Comparison of ENCODE assay signal across 29 cellular contexts in the genomic region with DNA sequence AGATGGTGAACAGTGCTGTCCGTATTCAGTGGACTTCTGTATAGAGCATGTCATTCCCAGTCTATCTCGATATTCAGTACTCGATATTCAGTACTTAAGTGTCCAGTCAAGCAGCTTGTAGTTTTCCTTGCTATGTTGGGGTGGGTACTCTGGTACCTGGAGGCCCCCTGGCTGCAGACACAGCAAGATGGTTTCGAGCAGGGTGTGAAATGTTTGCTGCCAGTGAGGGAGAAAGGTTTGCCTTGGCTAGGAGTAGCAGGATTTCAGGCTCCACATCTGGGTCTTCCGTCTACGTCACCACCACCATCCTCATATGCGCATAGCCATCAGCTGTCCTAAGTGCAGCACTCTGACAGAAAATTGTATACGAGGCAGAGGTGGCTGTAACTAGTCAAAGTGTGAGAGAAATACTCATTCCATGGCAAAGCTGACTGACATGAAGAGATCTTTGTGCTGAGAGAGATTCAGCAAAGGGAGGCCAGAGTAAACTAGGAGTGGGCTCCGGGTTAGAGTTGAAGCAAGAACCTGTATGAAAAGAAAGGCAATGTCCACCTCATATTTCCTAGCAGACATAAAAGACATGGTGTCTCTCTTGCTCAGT.
"Had no signal": no experiment of that assay in that cellular context is flagged by ENCODE, and none has a peak within 500 bp of the region (broad histone marks: within the 10 kb centered on the region; RNA-seq: fewer than 3 reads in every experiment).

No MANE protein-coding gene starts in this region.

- H3K27ac ChIP-seq: body of pancreas, breast epithelium, Peyer's patch, VCaP had no signal

- H3K9me3 Mint-ChIP-seq: activated naive CD4-positive, alpha-beta T cell treated with anti-CD3 and anti-CD28 coated beads, Interleukin-2, amount 50 U/mL, for 24 hours; activated naive CD8-positive, alpha-beta T cell treated with anti-CD3 and anti-CD28 coated beads, Interleukin-2, amount 10 ng/mL, durations not matched to agents 7 days and 5 days; activated T-helper 2 cell treated with anti-CD3 and anti-CD28 coated beads, Interferon-gamma antibody, Interleukin-2, Interleukin-4, amounts not matched to agents 10 μg/mL and 5 μg/mL and 100 μg/mL, durations not matched to agents 14 hours and 24 hours and 36 hours had no signal

- H3K4me1 ChIP-seq: breast epithelium, Peyer's patch had no signal

- ATAC-seq: activated CD8-positive, alpha-beta T cell treated with anti-CD3 and anti-CD28 coated beads for 36 hours; body of pancreas had no signal

- H3K36me3 ChIP-seq: breast epithelium, Peyer's patch had no signal

- H3K9me3 ChIP-seq: body of pancreas, breast epithelium, Peyer's patch had no signal

- H3K27me3 Mint-ChIP-seq: activated naive CD4-positive, alpha-beta T cell treated with anti-CD3 and anti-CD28 coated beads, Interleukin-2, amount 50 U/mL, for 24 hours; activated naive CD8-positive, alpha-beta T cell treated with anti-CD3 and anti-CD28 coated beads, Interleukin-2, amount 10 ng/mL, durations not matched to agents 7 days and 5 days had no signal

- H3K4me3 ChIP-seq: body of pancreas, breast epithelium, Peyer's patch had no signal

- H3K27ac Mint-ChIP-seq: activated CD4-positive, alpha-beta T cell treated with anti-CD3 and anti-CD28 coated beads, Interleukin-2, amount 10 ng/mL, durations not matched to agents 24 days and 14 days; activated CD8-positive, alpha-beta T cell treated with anti-CD3 and anti-CD28 coated beads for 36 hours; activated naive CD4-positive, alpha-beta T cell treated with anti-CD3 and anti-CD28 coated beads, Interleukin-2, amount 50 U/mL, for 24 hours; activated naive CD8-positive, alpha-beta T cell treated with anti-CD3 and anti-CD28 coated beads, Interleukin-2, amount 10 ng/mL, durations not matched to agents 7 days and 5 days; activated T-helper 2 cell treated with anti-CD3 and anti-CD28 coated beads, Interferon-gamma antibody, Interleukin-2, Interleukin-4, amounts not matched to agents 10 μg/mL and 5 μg/mL and 100 μg/mL, durations not matched to agents 14 hours and 24 hours and 36 hours had no signal

- H3K4me1 Mint-ChIP-seq: activated CD4-positive, alpha-beta T cell treated with anti-CD3 and anti-CD28 coated beads, Interleukin-2, amount 10 ng/mL, durations not matched to agents 24 days and 14 days; activated naive CD4-positive, alpha-beta T cell treated with anti-CD3 and anti-CD28 coated beads, Interleukin-2, amount 50 U/mL, for 24 hours; activated naive CD8-positive, alpha-beta T cell treated with anti-CD3 and anti-CD28 coated beads, Interleukin-2, amount 10 ng/mL, durations not matched to agents 7 days and 5 days had no signal

- DNase-seq: activated CD4-positive, alpha-beta T cell treated with anti-CD3 and anti-CD28 coated beads, Interleukin-2, amount 10 ng/mL, durations not matched to agents 24 days and 14 days; activated CD4-positive, alpha-beta T cell treated with anti-CD3 and anti-CD28 coated beads, Interleukin-2, amount 50 U/mL, for 4 hours; activated CD4-positive, CD25-positive, alpha-beta regulatory T cell; activated CD8-positive, alpha-beta T cell treated with anti-CD3 and anti-CD28 coated beads for 36 hours; activated gamma-delta T cell; activated naive CD4-positive, alpha-beta T cell treated with Interleukin-2 at 50 U/mL for 16 hours; activated naive CD8-positive, alpha-beta T cell treated with anti-CD3 and anti-CD28 coated beads, Interleukin-2, amount 10 ng/mL, durations not matched to agents 7 days and 5 days; activated T-cell treated with anti-CD3 and anti-CD28 coated beads, Interleukin-2, amount 50 U/mL, for 1 hour; activated T-cell treated with anti-CD3 and anti-CD28 coated beads, Interleukin-2, amount 50 U/mL, for 72 hours; amygdala; body of pancreas; Karpas-422; NCI-H1105; NCI-H1417 treated with DMSO at 0.1 percent for 48 hours; NCI-H1694; NCI-H1930; NCI-H2081 treated with DMSO at 0.1 percent for 48 hours; NCI-H345; NCI-H524 treated with DMSO at 0.1 percent for 48 hours; Peyer's patch; RPMI8226; SW 1271; T-helper 1 cell; T-helper 2 cell; T-helper 9 cell had no signal

- H3K4me3 Mint-ChIP-seq: activated CD4-positive, alpha-beta T cell treated with anti-CD3 and anti-CD28 coated beads, Interleukin-2, amount 10 ng/mL, durations not matched to agents 24 days and 14 days; activated CD8-positive, alpha-beta T cell treated with anti-CD3 and anti-CD28 coated beads for 36 hours; activated naive CD4-positive, alpha-beta T cell treated with anti-CD3 and anti-CD28 coated beads, Interleukin-2, amount 50 U/mL, for 24 hours; activated naive CD8-positive, alpha-beta T cell treated with anti-CD3 and anti-CD28 coated beads, Interleukin-2, amount 10 ng/mL, durations not matched to agents 7 days and 5 days; activated T-cell treated with anti-CD3 and anti-CD28 coated beads, Interleukin-2, amount 50 U/mL, for 72 hours had no signal

- H3K36me3 Mint-ChIP-seq: activated naive CD4-positive, alpha-beta T cell treated with anti-CD3 and anti-CD28 coated beads, Interleukin-2, amount 50 U/mL, for 24 hours; activated naive CD8-positive, alpha-beta T cell treated with anti-CD3 and anti-CD28 coated beads, Interleukin-2, amount 10 ng/mL, durations not matched to agents 7 days and 5 days had no signal

- H3K27me3 ChIP-seq: body of pancreas, breast epithelium, Peyer's patch had no signal
